ENCODE assay signal across 12 cellular contexts in the genomic region with DNA sequence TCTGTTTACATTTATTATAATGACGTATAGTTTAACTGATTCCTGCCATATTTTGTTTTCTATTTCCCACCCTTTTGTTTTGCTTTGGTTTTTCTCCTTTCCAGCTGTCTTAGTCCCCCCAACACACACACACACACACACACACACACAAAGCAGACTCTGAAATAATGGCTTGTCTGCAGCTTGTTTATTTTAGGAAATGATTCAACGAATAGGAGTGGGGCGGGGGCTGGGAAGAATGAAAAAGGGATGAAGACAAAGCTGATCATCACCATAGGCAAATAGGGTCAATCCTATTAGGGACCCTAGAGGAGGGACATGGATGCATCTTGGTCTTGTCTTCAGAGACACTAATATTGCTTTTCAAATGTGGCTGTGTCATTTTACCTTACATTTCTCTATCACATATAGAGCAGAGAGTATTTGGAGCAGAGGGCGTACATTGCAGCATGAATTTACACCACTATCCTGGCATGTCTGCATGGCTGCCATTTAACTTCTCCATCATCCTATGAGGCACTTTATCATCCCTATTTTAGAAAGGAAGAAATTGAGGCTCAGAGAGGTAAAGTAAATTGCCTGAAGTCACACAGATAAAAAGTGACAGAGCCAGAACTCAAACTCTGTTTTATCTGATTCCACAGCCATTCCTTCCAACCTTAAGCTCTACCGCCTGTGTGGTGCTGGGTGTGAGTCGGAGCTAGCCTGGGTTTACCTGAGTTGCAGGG.
DNase-seq lines count a peak whose midpoint lies in the region; ATAC-seq and TF ChIP-seq lines count a peak whose summit lies in the region.
"Had no signal": no experiment of that assay in that cellular context is flagged by ENCODE, and none has a peak within 500 bp of the region (broad histone marks: within the 10 kb centered on the region; RNA-seq: fewer than 3 reads in every experiment).

No MANE protein-coding gene starts in this region.

- H3K9me3 ChIP-seq in PC-3 (ENCODE audit: low read length) = no peaks in the 10 kb centered on the region
- H3K9me3 ChIP-seq in neural progenitor cell (ENCODE audit: low read depth) = no peaks in the 10 kb centered on the region
- H3K9me3 ChIP-seq: neutrophil had no signal

- 0 out of 2 replicates have a peak overlapping the region, but pooled peaks have one; percentile 20 for H2AFZ ChIP-seq in PC-3 (ENCODE audit: low read length)
- no peak overlapping the region for H2AFZ ChIP-seq in neural progenitor cell (replicated peaks)

- H4K20me1 ChIP-seq in PC-3 (ENCODE audit: low read length) (no peaks in the 10 kb centered on the region), neural progenitor cell (ENCODE audit: low read depth) (no peaks in the 10 kb centered on the region)

- CTCF ChIA-PET in PC-3 (lab: Charles Lee) = interaction anchor here (0.6 kb wide), 3 partner anchors 154 to 769 kb away, joined by 3 to 5 read pairs (median 4); no protein-coding TSS in a partner anchor

- no peaks in the 10 kb centered on the region for H3K27me3 ChIP-seq in PC-3 (ENCODE audit: low read length)
- no peaks in the 10 kb centered on the region for H3K27me3 ChIP-seq in neural progenitor cell
- H3K27me3 ChIP-seq: neutrophil had no signal

- no peak for TF ChIP-seq CTCF in PC-3 (conservative IDR thresholded peaks at IDR 0.05; ENCODE audit: low read depth, low read length)
- no peak for TF ChIP-seq CTCF in epithelial cell of esophagus (IDR thresholded peaks at IDR 0.05; ENCODE audit: insufficient read depth, low read depth, low read length, missing control alignments)
- no peak for TF ChIP-seq CTCF in neural progenitor cell (IDR thresholded peaks at IDR 0.05)

- BruUV-seq in PC-3 (replicated peaks; lab: Mats Ljungman, UMichigan) = no TSS peak

- peaks cover 10% of the 10 kb centered on the region for H3F3A ChIP-seq in PC-3 (ENCODE audit: low read length, unreplicated experiment)
- no peaks in the 10 kb centered on the region for H3F3A ChIP-seq in neural progenitor cell (ENCODE audit: low read depth)

- H3K27ac ChIP-seq in PC-3 (ENCODE audit: low read length) (peak overlapping the region; percentile 99), neural progenitor cell (no peak overlapping the region)
- H3K27ac ChIP-seq: neutrophil had no signal

- peak overlapping the region; percentile 83 for H3K4me2 ChIP-seq in PC-3 (ENCODE audit: low read length)
- no peak overlapping the region for H3K4me2 ChIP-seq in neural progenitor cell

- no peaks in the 10 kb centered on the region for H3K36me3 Mint-ChIP-seq in neural progenitor cell
- H3K36me3 Mint-ChIP-seq: IgD-negative memory B cell had no signal

- peak; percentile 83 for DNase-seq in EH (ENCODE audit: low read depth)
- peak; percentile 58 for DNase-seq in PC-3
- peak; percentile 55 for DNase-seq in epithelial cell of esophagus (ENCODE audit: low read depth)
- no peak for DNase-seq in neural progenitor cell (ENCODE audit: low spot score)
- no peak for DNase-seq in globus pallidus (ENCODE audit: low spot score)
- no peak for DNase-seq in foreskin melanocyte
- DNase-seq: activated gamma-delta T cell, NCI-H774 had no signal

- peaks cover 61% of the 10 kb centered on the region for H3K4me1 Mint-ChIP-seq in neural progenitor cell
- H3K4me1 Mint-ChIP-seq: IgD-negative memory B cell had no signal

- no peaks in the 10 kb centered on the region for H3K9me3 Mint-ChIP-seq in neural progenitor cell

- H3K27me3 Mint-ChIP-seq in neural progenitor cell (ENCODE audit: insufficient read depth, low read depth) = peaks cover 2% of the 10 kb centered on the region

- POLR2A ChIA-PET in PC-3 (lab: Charles Lee; ENCODE audit: unreplicated experiment) = interaction anchor here (0.7 kb wide), 1 partner anchor 139 kb away, joined by 7 read pairs; no protein-coding TSS in a partner anchor

- peak overlapping the region; percentile 94 for H3K27ac Mint-ChIP-seq in neural progenitor cell
- H3K27ac Mint-ChIP-seq: IgD-negative memory B cell had no signal

- H3K79me2 ChIP-seq in PC-3 (ENCODE audit: low read length) = no peaks in the 10 kb centered on the region
- H3K79me2 ChIP-seq in neural progenitor cell (ENCODE audit: low read depth) = no peaks in the 10 kb centered on the region

- H3K4me1 ChIP-seq in PC-3 (ENCODE audit: insufficient read depth, low read length) (peaks cover 55% of the 10 kb centered on the region), neural progenitor cell (peaks cover 34% of the 10 kb centered on the region)

- ATAC-seq in PC-3 = 0 out of 2 replicates have a peak, but pooled peaks have one; percentile 3
- ATAC-seq in GM19397 (IDR thresholded peaks at IDR 0.05; ENCODE audit: unreplicated experiment) = no peak
- no peak for ATAC-seq in GM21367 (IDR thresholded peaks at IDR 0.05; ENCODE audit: unreplicated experiment)

- H3K36me3 ChIP-seq in PC-3 (ENCODE audit: low read depth, low read length) (no peaks in the 10 kb centered on the region), neural progenitor cell (no peaks in the 10 kb centered on the region)
- H3K36me3 ChIP-seq: neutrophil had no signal

- H3K9me2 ChIP-seq in PC-3 (replicated peaks; ENCODE audit: low read length) = no peaks in the 10 kb centered on the region

- H3K4me3 ChIP-seq in PC-3 (ENCODE audit: low read length) = peak overlapping the region; percentile 57; the same call in 1 of the 2 replicates
- H3K4me3 ChIP-seq in epithelial cell of esophagus (ENCODE audit: low read length) = no peak overlapping the region
- H3K4me3 ChIP-seq in neural progenitor cell = no peak overlapping the region

- peak overlapping the region; percentile 5 for H3K4me3 Mint-ChIP-seq in neural progenitor cell
- H3K4me3 Mint-ChIP-seq: IgD-negative memory B cell had no signal

- H3K9ac ChIP-seq in PC-3 (ENCODE audit: low read length) (peak overlapping the region; percentile 89), neural progenitor cell (no peak overlapping the region)

- intact Hi-C loops in PC-3 (cut with micrococcal nuclease) = no loop called here

Comparison
In these comparisons a context has a peak if more than half of its experiments do, and no peak if none do; other contexts are left out.
1. DNase-seq: peak in EH (single experiment), PC-3 (single experiment) and epithelial cell of esophagus (single experiment); none in neural progenitor cell (single experiment), globus pallidus (single experiment) and foreskin melanocyte (single experiment).